In the genomic region with DNA sequence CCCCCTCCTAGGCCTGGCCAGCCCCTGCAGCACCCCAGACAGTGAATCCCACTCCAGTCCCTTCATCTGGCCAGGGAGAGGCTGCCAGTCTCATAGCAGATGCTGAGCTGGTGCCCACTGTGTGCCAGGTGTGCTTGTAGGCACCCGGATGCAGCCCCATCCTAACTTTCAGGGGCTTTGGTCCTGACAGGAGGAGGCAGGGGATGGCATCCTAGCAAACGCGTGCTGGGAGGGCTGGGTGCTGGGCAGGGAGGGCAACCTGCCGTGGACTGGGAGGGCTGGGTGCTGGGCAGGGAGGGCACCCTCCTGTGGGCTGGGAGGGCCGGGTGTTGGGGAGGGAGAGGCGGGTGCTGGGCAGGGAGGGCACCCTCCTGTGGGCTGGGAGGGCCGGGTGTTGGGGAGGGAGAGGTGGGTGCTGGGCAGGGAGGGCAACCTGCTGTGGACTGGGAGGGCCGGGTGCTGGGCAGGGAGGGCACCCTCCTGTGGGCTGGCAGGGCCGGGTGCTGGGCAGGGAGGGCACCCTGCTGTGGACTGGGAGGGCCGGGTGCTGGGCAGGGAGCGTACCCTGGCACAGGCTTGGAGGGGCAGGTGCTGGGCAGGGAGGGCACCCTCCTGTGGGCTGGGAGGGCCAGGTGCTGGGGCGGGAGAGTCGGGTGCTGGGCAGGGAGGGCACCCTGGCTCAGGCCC, we compare ENCODE assay signal across 1 cellular context.
TF ChIP-seq lines count a peak whose summit lies in the region.

No MANE protein-coding gene starts in this region.

TF ChIP-seq in Ishikawa, 13 proteins besides CTCF, POLR2A, EP300 and RAD21 (continued from another document):
- TF ChIP-seq REST (IDR thresholded peaks at IDR 0.05; ENCODE audit: low read depth), result no peak
- TF ChIP-seq CEBPB (IDR thresholded peaks at IDR 0.05), result no peak
- peak; percentile 41; the same call in 1 of the 2 replicates for TF ChIP-seq ZBTB7A (IDR thresholded peaks at IDR 0.05; ENCODE audit: low read depth)
